In genomic region chr11:64649304-64649703, GRCh38 we compare ENCODE assay signal across 9 cellular contexts. TPM values are rescaled to one million over a fixed set of nuclear protein-coding genes. Genes with fewer than 3 reads are reported as not detected.
DNase-seq lines count a peak whose midpoint lies in the region; ATAC-seq and TF ChIP-seq lines count a peak whose summit lies in the region.
"Had no signal": no experiment of that assay in that cellular context is flagged by ENCODE, and none has a peak within 500 bp of the region (broad histone marks: within the 10 kb centered on the region; RNA-seq: fewer than 3 reads in every experiment).

No MANE protein-coding gene starts in this region.

- TF ChIP-seq CTCF in dorsolateral prefrontal cortex (IDR thresholded peaks at IDR 0.05 in 54 of 56, conservative IDR thresholded peaks at IDR 0.05 in 2 of 56; ENCODE audit: low read depth in 1 of 56, partially characterized antibody in 56 of 56) (peak in 53 of 56 donors; percentile 18 to 69 (median 47)), psoas muscle (IDR thresholded peaks at IDR 0.05) (peak; percentile 11)

- no peaks in the 10 kb centered on the region for H3K36me3 ChIP-seq in psoas muscle (ENCODE audit: insufficient read depth in 1 of 2, low read depth in 1 of 2)

- no peaks in the 10 kb centered on the region for H3K4me1 ChIP-seq in psoas muscle

- no peaks in the 10 kb centered on the region for H3K9me3 ChIP-seq in psoas muscle

- ATAC-seq in psoas muscle (no peak), HG03108 (IDR thresholded peaks at IDR 0.05; ENCODE audit: unreplicated experiment) (no peak), GM21619 (IDR thresholded peaks at IDR 0.05; ENCODE audit: unreplicated experiment) (no peak)

- DNase-seq in NCI-H2171 treated with DMSO at 0.1 percent for 48 hours (lab: John Stamatoyannopoulos, UW) = peak; percentile 33
- DNase-seq in NCI-H2171 (lab: John Stamatoyannopoulos, UW) = no peak
- peak; percentile 42 for DNase-seq in NCI-H1105 treated with DMSO at 0.1 percent for 48 hours (lab: John Stamatoyannopoulos, UW)
- DNase-seq in dorsolateral prefrontal cortex = peak in 1 of 10 donors; percentile 62
- DNase-seq in psoas muscle = no peak
- no peak for DNase-seq in SHP77 treated with DMSO at 0.1 percent for 48 hours (lab: John Stamatoyannopoulos, UW)
- DNase-seq: NCI-H187 treated with DMSO at 0.1 percent for 48 hours had no signal

- WGBS in psoas muscle, 3 donors = 20 to 45% (median 30%) methylated on average over 6 of the region's 6 CpGs

- intact Hi-C loops in dorsolateral prefrontal cortex (cut with DNase I) (loop anchor here in 1 of 2 donors (10.0 kb wide), 1 partner anchor 335 kb away; the partner anchor contains the start of genes PRDX5 and TRMT112), psoas muscle (cut with DNase I) (no loop called here)

- H3K27me3 ChIP-seq in dorsolateral prefrontal cortex = no peaks in the 10 kb centered on the region
- H3K27me3 ChIP-seq in psoas muscle (ENCODE audit: insufficient read depth in 3 of 3, low read length in 2 of 3) = peaks cover 0 to 17% (median 10%) of the 10 kb centered on the region in 3 donors

- H3K4me3 ChIP-seq in dorsolateral prefrontal cortex = no peak overlapping the region
- no peak overlapping the region for H3K4me3 ChIP-seq in psoas muscle

- H3K27ac ChIP-seq in dorsolateral prefrontal cortex (peak overlapping the region in 1 of 59 donors; percentile 48), psoas muscle (no peak overlapping the region)

RNA-seq across cellular contexts. Expression of gene SLC22A12, which starts 58.3 kb away (rescaled TPM):
- total RNA-seq in dorsolateral prefrontal cortex = not detected
- total RNA-seq in psoas muscle = not detected
- not detected for polyA plus RNA-seq in psoas muscle

Comparison
In these comparisons a context has a peak if more than half of its experiments do, and no peak if none do; other contexts are left out.
1. DNase-seq: peak in NCI-H2171 treated with DMSO at 0.1 percent for 48 hours (single experiment) and NCI-H1105 treated with DMSO at 0.1 percent for 48 hours (single experiment); none in NCI-H2171 (single experiment), psoas muscle (0 of 2) and SHP77 treated with DMSO at 0.1 percent for 48 hours (single experiment).